ENCODE assay signal across 28 cellular contexts in genomic region chr9:126297656-126298318, GRCh38.
A peak's percentile ranks its signal among the peaks of the same experiment; 100 is the strongest.
DNase-seq lines count a peak whose midpoint lies in the region; ATAC-seq and TF ChIP-seq lines count a peak whose summit lies in the region.
"Had no signal": no experiment of that assay in that cellular context is flagged by ENCODE, and none has a peak within 500 bp of the region (broad histone marks: within the 10 kb centered on the region; RNA-seq: fewer than 3 reads in every experiment).

No MANE protein-coding gene starts in this region.

- ATAC-seq in activated naive CD8-positive, alpha-beta T cell treated with anti-CD3 and anti-CD28 coated beads, Interleukin-2, amount 50 U/mL, for 24 hours = no peak
- no peak for ATAC-seq in HG03342 (IDR thresholded peaks at IDR 0.05; ENCODE audit: unreplicated experiment)
- ATAC-seq: activated CD4-positive, alpha-beta T cell treated with anti-CD3 and anti-CD28 coated beads for 36 hours; activated T-cell treated with anti-CD3 and anti-CD28 coated beads, Interleukin-2, amount 50 U/mL, for 4 hours; gastroesophageal sphincter; HepG2; stimulated activated naive CD8-positive, alpha-beta T cell treated with anti-CD3 and anti-CD28 coated beads, Interleukin-15, amount 100 ng/mL, for 72 hours had no signal

- DNase-seq in NCI-H2171 treated with DMSO at 0.1 percent for 48 hours (lab: John Stamatoyannopoulos, UW) (peak; percentile 19), NCI-H2171 (lab: John Stamatoyannopoulos, UW) (no peak), substantia nigra (lab: John Stamatoyannopoulos, UW) (peak in 16 of 49 donors; percentile 21 to 62 (median 34)), amniotic stem cell (lab: John Stamatoyannopoulos, UW) (no peak)
- DNase-seq in activated naive CD8-positive, alpha-beta T cell treated with anti-CD3 and anti-CD28 coated beads, Interleukin-2, amount 50 U/mL, for 24 hours = no peak
- DNase-seq: activated CD4-positive, alpha-beta T cell treated with anti-CD3 and anti-CD28 coated beads for 36 hours; activated naive CD4-positive, alpha-beta T cell treated with Interleukin-2 at 50 U/mL for 16 hours; activated T-cell treated with anti-CD3 and anti-CD28 coated beads, Interleukin-2, amount 50 U/mL, for 4 hours; CD4-positive, alpha-beta T cell; DND-41; GF-D8; H9; NCI-H2029 treated with DMSO at 0.1 percent for 48 hours; NCI-H226; NCI-H748 treated with DMSO at 0.1 percent for 48 hours; Peyer's patch; stimulated activated CD8-positive, alpha-beta memory T cell treated with anti-CD3 and anti-CD28 coated beads, Interleukin-4, amount 100 ng/mL, for 48 hours; stimulated activated naive CD8-positive, alpha-beta T cell treated with anti-CD3 and anti-CD28 coated beads, Interleukin-15, amount 100 ng/mL, for 72 hours; tibial artery had no signal

- H3K27ac ChIP-seq in cingulate gyrus (ENCODE audit: low read depth, low read length) = peak overlapping the region; percentile 97
- peak overlapping the region; percentile 99 for H3K27ac ChIP-seq in substantia nigra (ENCODE audit: low read depth, low read length, poor library complexity, severe bottlenecking)
- H3K27ac ChIP-seq: 22Rv1, gastroesophageal sphincter, neutrophil, Peyer's patch, tibial artery had no signal

- TF ChIP-seq CTCF in nephron (IDR thresholded peaks at IDR 0.05; ENCODE audit: unreplicated experiment in 3 of 3) = no peak

- peak overlapping the region; percentile 21 to 56 (median 38) for H3K4me3 Mint-ChIP-seq in nephron
- no peak overlapping the region for H3K4me3 Mint-ChIP-seq in activated naive CD8-positive, alpha-beta T cell treated with anti-CD3 and anti-CD28 coated beads, Interleukin-2, amount 50 U/mL, for 24 hours
- H3K4me3 Mint-ChIP-seq: activated CD4-positive, alpha-beta T cell treated with anti-CD3 and anti-CD28 coated beads for 36 hours; activated T-cell treated with anti-CD3 and anti-CD28 coated beads, Interleukin-2, amount 50 U/mL, for 4 hours; CD4-positive, alpha-beta T cell; H9; stimulated activated naive CD8-positive, alpha-beta T cell treated with anti-CD3 and anti-CD28 coated beads, Interleukin-15, amount 100 ng/mL, for 72 hours; T-helper 2 cell treated with Interferon-gamma antibody and Interleukin-4, amounts not matched to agents 5 μg/mL and 100 μg/mL, for 36 hours had no signal

- peaks cover 30% of the 10 kb centered on the region for H3K4me1 Mint-ChIP-seq in nephron
- H3K4me1 Mint-ChIP-seq in activated naive CD8-positive, alpha-beta T cell treated with anti-CD3 and anti-CD28 coated beads, Interleukin-2, amount 50 U/mL, for 24 hours = peaks cover 3% of the 10 kb centered on the region

- peak overlapping the region; percentile 45 to 78 (median 75) for H3K27ac Mint-ChIP-seq in nephron
- H3K27ac Mint-ChIP-seq in activated naive CD8-positive, alpha-beta T cell treated with anti-CD3 and anti-CD28 coated beads, Interleukin-2, amount 50 U/mL, for 24 hours = no peak overlapping the region
- H3K27ac Mint-ChIP-seq: activated CD4-positive, alpha-beta T cell treated with anti-CD3 and anti-CD28 coated beads for 36 hours; CD4-positive, alpha-beta T cell; T-helper 2 cell treated with Interferon-gamma antibody and Interleukin-4, amounts not matched to agents 5 μg/mL and 100 μg/mL, for 36 hours had no signal

- H3K27me3 Mint-ChIP-seq in nephron (ENCODE audit: low read depth) = peaks cover 21% of the 10 kb centered on the region
- H3K27me3 Mint-ChIP-seq in activated naive CD8-positive, alpha-beta T cell treated with anti-CD3 and anti-CD28 coated beads, Interleukin-2, amount 50 U/mL, for 24 hours = peaks cover 4% of the 10 kb centered on the region

- peaks cover 2% of the 10 kb centered on the region for H3K9me3 Mint-ChIP-seq in nephron
- no peaks in the 10 kb centered on the region for H3K9me3 Mint-ChIP-seq in activated naive CD8-positive, alpha-beta T cell treated with anti-CD3 and anti-CD28 coated beads, Interleukin-2, amount 50 U/mL, for 24 hours
- H3K9me3 Mint-ChIP-seq: activated T-cell treated with anti-CD3 and anti-CD28 coated beads, Interleukin-2, amount 50 U/mL, for 4 hours; CD4-positive, alpha-beta T cell; H9; stimulated activated naive CD8-positive, alpha-beta T cell treated with anti-CD3 and anti-CD28 coated beads, Interleukin-15, amount 100 ng/mL, for 72 hours; T-helper 2 cell treated with Interferon-gamma antibody and Interleukin-4, amounts not matched to agents 5 μg/mL and 100 μg/mL, for 36 hours had no signal

- H3K36me3 Mint-ChIP-seq in nephron (ENCODE audit: low read depth) = no peaks in the 10 kb centered on the region
- H3K36me3 Mint-ChIP-seq in activated naive CD8-positive, alpha-beta T cell treated with anti-CD3 and anti-CD28 coated beads, Interleukin-2, amount 50 U/mL, for 24 hours (ENCODE audit: low read depth) = no peaks in the 10 kb centered on the region
- H3K36me3 Mint-ChIP-seq: brain had no signal
